In the genomic region with DNA sequence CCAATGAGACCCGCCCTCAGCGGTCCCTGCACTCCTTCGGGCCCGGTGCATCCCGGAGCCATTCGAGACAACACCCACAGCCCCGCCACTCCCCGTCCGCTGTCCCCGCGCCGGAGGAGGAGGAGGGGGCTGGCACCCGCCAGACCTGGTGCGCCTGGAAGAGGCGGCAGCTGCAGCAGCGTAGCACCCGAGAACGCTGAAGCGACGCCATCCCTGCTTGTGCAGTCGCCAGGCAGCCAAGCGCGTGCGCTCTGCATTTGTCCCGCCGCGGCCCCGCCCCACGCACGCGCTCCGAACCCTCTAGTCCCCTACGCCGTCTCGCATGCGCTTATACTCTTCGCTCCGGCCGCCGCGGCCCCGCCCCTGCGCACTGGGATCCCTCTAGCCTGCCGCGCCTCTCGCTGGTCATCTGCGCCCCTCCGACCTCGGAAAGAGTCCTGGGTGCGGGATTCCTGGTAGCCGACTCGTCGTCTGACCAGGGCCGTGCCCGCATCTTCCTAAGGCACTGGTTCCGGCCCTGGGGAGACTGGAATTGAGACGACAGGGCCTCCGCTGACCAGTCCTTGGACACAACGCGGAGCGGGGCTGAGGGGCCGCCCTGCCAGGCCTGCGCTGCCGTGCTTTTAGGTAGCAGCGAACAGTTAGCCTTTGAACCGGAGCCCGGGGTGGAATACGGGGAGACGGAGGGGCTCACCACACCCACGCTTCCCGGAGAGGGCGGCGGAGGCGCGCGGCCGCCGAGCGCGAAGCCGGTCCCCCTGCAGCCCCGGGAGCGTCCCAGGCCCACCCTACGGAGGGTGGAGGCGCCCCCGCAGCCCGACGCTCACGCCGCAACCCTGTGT, we compare ENCODE assay signal across 8 cellular contexts. TPM values are rescaled to one million over a fixed set of nuclear protein-coding genes. Genes with fewer than 3 reads are reported as not detected.
DNase-seq lines count a peak whose midpoint lies in the region; ATAC-seq and TF ChIP-seq lines count a peak whose summit lies in the region.

A gene with protein sequence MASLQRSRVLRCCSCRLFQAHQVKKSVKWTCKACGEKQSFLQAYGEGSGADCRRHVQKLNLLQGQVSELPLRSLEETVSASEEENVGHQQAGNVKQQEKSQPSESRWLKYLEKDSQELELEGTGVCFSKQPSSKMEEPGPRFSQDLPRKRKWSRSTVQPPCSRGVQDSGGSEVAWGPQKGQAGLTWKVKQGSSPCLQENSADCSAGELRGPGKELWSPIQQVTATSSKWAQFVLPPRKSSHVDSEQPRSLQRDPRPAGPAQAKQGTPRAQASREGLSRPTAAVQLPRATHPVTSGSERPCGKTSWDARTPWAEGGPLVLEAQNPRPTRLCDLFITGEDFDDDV (minus strand): TSS at position 232 of the 842 bp plus-strand sequence. CDS start 21 bp downstream, at position 211.

- peaks cover 2% of the 10 kb centered on the region for H3K36me3 ChIP-seq in kidney epithelial cell (ENCODE audit: control insufficient read depth, insufficient read depth, low read length)

- H3K27ac Mint-ChIP-seq in chondrocyte (ENCODE audit: unreplicated experiment), result peak within 1 kb of the TSS; percentile 96

- DNase-seq in AG10803 (ENCODE audit: low read depth), result peak; percentile 92
- DNase-seq in NCI-H446 treated with DMSO at 0.1 percent for 48 hours (lab: John Stamatoyannopoulos, UW), result peak; percentile 81
- peak; percentile 88 to 93 for DNase-seq in activated CD4-positive, alpha-beta T cell treated with anti-CD3 and anti-CD28 coated beads for 24 hours (ENCODE audit: low read depth in 2 of 2)
- peak; percentile 98 for DNase-seq in chondrocyte (ENCODE audit: low spot score)
- DNase-seq in kidney epithelial cell (ENCODE audit: low read depth), result peak; percentile 73
- peak; percentile 83 to 88 for DNase-seq in stimulated activated CD4-positive, alpha-beta T cell treated with anti-CD3 and anti-CD28 coated beads, Interleukin-15, amount 100 ng/mL, for 48 hours (ENCODE audit: low read depth in 2 of 2)

- ATAC-seq in GM19023 (IDR thresholded peaks at IDR 0.05; ENCODE audit: unreplicated experiment) (peak; percentile 97), HG03280 (IDR thresholded peaks at IDR 0.05; ENCODE audit: unreplicated experiment) (peak; percentile 93)

- peak within 1 kb of the TSS; percentile 91 for H3K4me3 ChIP-seq in AG10803 (ENCODE audit: low read length)
- H3K4me3 ChIP-seq in kidney epithelial cell (ENCODE audit: low read depth, low read length), result peak within 1 kb of the TSS; percentile 88

- no peaks in the 10 kb centered on the region for H3K27me3 ChIP-seq in kidney epithelial cell (ENCODE audit: control insufficient read depth, insufficient read depth, low read length)

- H3K36me3 Mint-ChIP-seq in chondrocyte (ENCODE audit: low read depth), result peaks cover 7% of the 10 kb centered on the region

- H3K4me3 Mint-ChIP-seq in chondrocyte (ENCODE audit: unreplicated experiment), result peak within 1 kb of the TSS; percentile 98

- H3K9me3 Mint-ChIP-seq in chondrocyte (ENCODE audit: low read depth), result no peaks in the 10 kb centered on the region

- no peaks in the 10 kb centered on the region for H3K27me3 Mint-ChIP-seq in chondrocyte (ENCODE audit: low read depth)

- H3K4me1 Mint-ChIP-seq in chondrocyte (ENCODE audit: low read depth), result peaks cover 27% of the 10 kb centered on the region

- TF ChIP-seq CTCF in AG10803 (conservative IDR thresholded peaks at IDR 0.05; ENCODE audit: low read length) (0 out of 2 replicates have a peak, but pooled peaks have one; percentile 11), chondrocyte (IDR thresholded peaks at IDR 0.05) (peak; percentile 50), kidney epithelial cell (IDR thresholded peaks at IDR 0.05; ENCODE audit: insufficient read depth, low read length, poor library complexity, severe bottlenecking) (peak; percentile 17)

RNA-seq across cellular contexts. Expression of the gene that starts here (rescaled TPM):
- 13.4 to 20.0 TPM (median 16.4 TPM) in 3 replicates for total RNA-seq in chondrocyte
- 18.7 and 25.7 TPM in 2 replicates for total RNA-seq in kidney epithelial cell

Comparison
In these comparisons a context has a peak if more than half of its experiments do, and no peak if none do; other contexts are left out.
1. Peak in every context shown above with its lines: DNase-seq, ATAC-seq and H3K4me3 ChIP-seq.